ENCODE assay signal across 1 cellular context in the genomic region with DNA sequence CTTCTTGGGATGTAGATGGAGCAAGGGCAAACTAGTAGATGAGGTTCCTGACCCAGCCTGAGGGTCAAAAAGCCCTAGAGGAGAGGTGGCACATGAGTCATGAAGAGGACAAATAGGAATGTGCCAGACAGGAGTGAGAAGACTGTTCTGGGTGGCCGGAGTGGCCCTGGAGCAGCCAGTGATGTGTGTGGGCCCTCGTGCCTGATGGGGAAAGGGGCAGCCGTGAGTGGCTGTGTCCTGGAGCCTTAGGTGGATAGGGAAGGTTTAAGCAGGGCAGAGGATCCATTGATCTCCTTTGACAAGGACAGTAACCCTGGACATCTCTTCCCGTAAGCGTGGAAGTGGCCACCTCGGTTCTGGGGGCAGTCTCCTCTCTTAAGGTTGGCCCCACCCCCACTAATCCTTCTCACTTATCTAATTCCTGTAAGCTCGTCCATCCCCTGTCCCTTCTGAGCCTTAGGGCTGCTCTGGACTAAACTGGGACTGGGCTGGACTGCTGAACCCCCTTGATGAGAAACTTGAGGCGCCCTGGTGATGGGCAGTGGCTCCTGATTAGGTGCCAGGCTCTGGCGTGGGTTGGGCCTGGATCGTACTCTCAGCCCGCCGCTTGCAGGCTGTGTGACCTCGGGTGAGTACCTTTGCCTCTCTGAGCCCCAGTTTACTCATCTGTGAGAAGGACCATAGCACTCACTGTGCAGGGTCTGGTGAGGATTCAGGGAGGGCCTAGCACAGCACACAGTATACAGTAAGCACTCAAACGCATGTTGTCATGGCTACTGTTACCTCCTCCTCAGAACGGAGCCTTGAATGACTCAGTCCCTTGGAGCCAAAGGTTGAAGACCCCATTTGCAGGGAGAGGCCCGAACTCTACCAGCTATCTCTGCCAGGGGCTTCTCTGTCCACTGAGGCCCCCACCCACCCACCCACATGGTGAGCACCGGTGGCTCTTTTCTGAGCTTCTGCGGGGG.
TF ChIP-seq lines count a peak whose summit lies in the region.

No MANE protein-coding gene starts in this region.

TF ChIP-seq in HEK293, 187 proteins besides CTCF, POLR2A, EP300 and RAD21:
- TF ChIP-seq BCL6B (tag by site-specific recombination; IDR thresholded peaks at IDR 0.05) (no peak), ZNF768 (tag by site-specific recombination; IDR thresholded peaks at IDR 0.05) (peak; percentile 96), GLIS2 (tag by site-specific recombination; IDR thresholded peaks at IDR 0.05) (0 out of 2 replicates have a peak, but pooled peaks have one; percentile 17), ZNF792 (tag by site-specific recombination; IDR thresholded peaks at IDR 0.05) (peak; percentile 66; the same call in 1 of the 2 replicates)
